Comparison of ENCODE assay signal across 14 cellular contexts in the genomic region with DNA sequence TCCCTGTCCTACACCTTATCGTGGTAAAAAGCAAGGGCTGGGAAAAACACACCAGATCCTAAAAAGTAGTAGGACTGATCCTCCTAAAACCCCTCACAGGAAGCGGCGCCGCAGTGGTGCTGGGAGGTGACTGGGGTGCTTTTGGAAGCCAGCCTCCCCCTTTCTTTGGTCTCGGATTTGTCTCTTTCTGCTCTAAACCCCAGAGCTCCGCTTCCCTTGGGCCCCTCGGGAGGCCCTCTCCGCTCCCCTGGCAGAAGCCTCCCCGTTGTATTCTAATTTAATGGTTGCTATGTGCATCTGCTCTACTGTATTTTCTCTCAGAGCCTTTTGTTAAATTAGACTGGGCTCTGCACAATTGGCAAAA.
DNase-seq lines count a peak whose midpoint lies in the region; ATAC-seq and TF ChIP-seq lines count a peak whose summit lies in the region.
"Had no signal": no experiment of that assay in that cellular context is flagged by ENCODE, and none has a peak within 500 bp of the region (broad histone marks: within the 10 kb centered on the region; RNA-seq: fewer than 3 reads in every experiment).

No MANE protein-coding gene starts in this region.

- H3K79me2 ChIP-seq in hepatocyte: no peaks in the 10 kb centered on the region

- H3K9me3 ChIP-seq in AG04450 (ENCODE audit: control insufficient read depth, insufficient read depth, low read length): no peaks in the 10 kb centered on the region
- no peaks in the 10 kb centered on the region for H3K9me3 ChIP-seq in NT2/D1 (ENCODE audit: insufficient read depth, low read length)
- no peaks in the 10 kb centered on the region for H3K9me3 ChIP-seq in hepatocyte (ENCODE audit: low read depth)
- H3K9me3 ChIP-seq in neuron (ENCODE audit: low read length): no peaks in the 10 kb centered on the region
- H3K9me3 ChIP-seq: adrenal gland had no signal

- H3K27ac Mint-ChIP-seq in T-cell: no peak overlapping the region
- H3K27ac Mint-ChIP-seq: activated CD8-positive, alpha-beta T cell treated with anti-CD3 and anti-CD28 coated beads for 36 hours; stimulated activated naive B cell treated with anti-CD40 and anti-IgM and Interleukin-4, amounts not matched to agents 10 μg/mL and 1 μg/mL and 100 μg/mL, for 72 hours had no signal

- CTCF ChIA-PET in AG04450 (lab: Charles Lee) (no interaction called here), T-cell (lab: Charles Lee) (no interaction called here)

- TF ChIP-seq CTCF in AG04450 (IDR thresholded peaks at IDR 0.05; ENCODE audit: low read depth, low read length) (no peak), hepatocyte (IDR thresholded peaks at IDR 0.05; ENCODE audit: poor library complexity) (no peak)

- peaks cover 18 to 42% of the 10 kb centered on the region in 2 donors for H3K27me3 Mint-ChIP-seq in T-cell

- 36% methylated on average over 9 of the region's 9 CpGs for WGBS in hepatocyte (ENCODE audit: low lambda C conversion rate, missing lambda C conversion rate)

- POLR2A ChIA-PET in AG04450 (lab: Yijun Ruan, JAX) (interaction anchor here (0.7 kb wide), 1 partner anchor 335 kb away, joined by 3 read pairs; no protein-coding TSS in a partner anchor), T-cell (lab: Charles Lee) (no interaction called here)

- H3K27ac ChIP-seq in AG04450 (ENCODE audit: low read depth, low read length) (no peak overlapping the region), hepatocyte (no peak overlapping the region)
- H3K27ac ChIP-seq: adrenal gland had no signal

- H3K4me1 ChIP-seq in NT2/D1 (ENCODE audit: insufficient read depth, insufficient read length) (no peaks in the 10 kb centered on the region), hepatocyte (ENCODE audit: insufficient read depth) (peaks cover 8% of the 10 kb centered on the region), neuron (ENCODE audit: insufficient read depth, low read length) (peaks cover 17% of the 10 kb centered on the region)
- H3K4me1 ChIP-seq: adrenal gland had no signal

- no peak overlapping the region for H3K9ac ChIP-seq in NT2/D1 (ENCODE audit: insufficient read length, low read depth)

- H3K4me3 Mint-ChIP-seq in T-cell: no peak overlapping the region
- H3K4me3 Mint-ChIP-seq: activated CD8-positive, alpha-beta T cell treated with anti-CD3 and anti-CD28 coated beads for 36 hours; stimulated activated naive B cell treated with anti-CD40 and anti-IgM and Interleukin-4, amounts not matched to agents 10 μg/mL and 1 μg/mL and 100 μg/mL, for 72 hours had no signal

- peak overlapping the region; percentile 88 for H3K4me2 ChIP-seq in hepatocyte

- H3K9me3 Mint-ChIP-seq in T-cell: peaks cover 0 to 5% (median 0%) of the 10 kb centered on the region in 3 donors
- H3K9me3 Mint-ChIP-seq: activated CD8-positive, alpha-beta T cell treated with anti-CD3 and anti-CD28 coated beads for 36 hours; CD8-positive, alpha-beta memory T cell had no signal

- peaks cover 0 to 3% (median 2%) of the 10 kb centered on the region in 3 donors for H3K4me1 Mint-ChIP-seq in T-cell
- H3K4me1 Mint-ChIP-seq: stimulated activated naive B cell treated with anti-CD40 and anti-IgM and Interleukin-4, amounts not matched to agents 10 μg/mL and 1 μg/mL and 100 μg/mL, for 72 hours had no signal

- DNase-seq in AG04450 (ENCODE audit: low read depth, low spot score) (no peak), NT2/D1 (ENCODE audit: low read depth, low spot score) (no peak), hepatocyte (ENCODE audit: low spot score) (no peak), T-cell (no peak)
- no peak for DNase-seq in activated T-cell treated with anti-CD3 and anti-CD28 coated beads, Interleukin-2, amount 50 U/mL, for 1 hour
- DNase-seq: activated CD8-positive, alpha-beta T cell treated with anti-CD3 and anti-CD28 coated beads for 36 hours; adrenal gland; CD8-positive, alpha-beta memory T cell; Karpas-422; kidney glomerular epithelial cell; stimulated activated naive B cell treated with anti-CD40 and anti-IgM and Interleukin-4, amounts not matched to agents 10 μg/mL and 1 μg/mL and 100 μg/mL, for 72 hours had no signal

- H3K36me3 ChIP-seq in NT2/D1 (ENCODE audit: insufficient read depth, insufficient read length, low read length): no peaks in the 10 kb centered on the region
- no peaks in the 10 kb centered on the region for H3K36me3 ChIP-seq in hepatocyte (replicated peaks; ENCODE audit: insufficient read depth, low read depth)
- H3K36me3 ChIP-seq in neuron (ENCODE audit: insufficient read depth, low read length): no peaks in the 10 kb centered on the region
- H3K36me3 ChIP-seq: adrenal gland had no signal

- H3K4me3 ChIP-seq in AG04450 (ENCODE audit: low read depth, low read length) (peak overlapping the region; percentile 62), NT2/D1 (ENCODE audit: insufficient read length, low read depth) (peak overlapping the region; percentile 57), hepatocyte (no peak overlapping the region), neuron (ENCODE audit: low read length) (peak overlapping the region; percentile 54)

- H4K20me1 ChIP-seq in hepatocyte (ENCODE audit: insufficient read depth, poor library complexity, severe bottlenecking): no peaks in the 10 kb centered on the region

- no peaks in the 10 kb centered on the region for H3K9me2 ChIP-seq in hepatocyte (replicated peaks; ENCODE audit: insufficient read depth)

- H3K36me3 Mint-ChIP-seq in T-cell: no peaks in the 10 kb centered on the region
- H3K36me3 Mint-ChIP-seq: CD8-positive, alpha-beta memory T cell; stimulated activated naive B cell treated with anti-CD40 and anti-IgM and Interleukin-4, amounts not matched to agents 10 μg/mL and 1 μg/mL and 100 μg/mL, for 72 hours had no signal

- no peak for ATAC-seq in GM18858 (IDR thresholded peaks at IDR 0.05; ENCODE audit: unreplicated experiment)
- no peak for ATAC-seq in T-cell (replicated peaks in 1 of 4)
- no peak for ATAC-seq in HG03139 (IDR thresholded peaks at IDR 0.05; ENCODE audit: unreplicated experiment)
- ATAC-seq: activated CD8-positive, alpha-beta T cell treated with anti-CD3 and anti-CD28 coated beads for 36 hours; stimulated activated naive B cell treated with anti-CD40 and anti-IgM and Interleukin-4, amounts not matched to agents 10 μg/mL and 1 μg/mL and 100 μg/mL, for 72 hours had no signal

- H3K27me3 ChIP-seq in AG04450 (ENCODE audit: control insufficient read depth, insufficient read depth, low read length) (peaks cover 12% of the 10 kb centered on the region), NT2/D1 (ENCODE audit: insufficient read depth, insufficient read length) (peaks cover 51% of the 10 kb centered on the region), hepatocyte (peaks cover 58% of the 10 kb centered on the region), neuron (ENCODE audit: insufficient read depth, low read length) (peaks cover 20% of the 10 kb centered on the region)

- H2AFZ ChIP-seq in hepatocyte (no peak overlapping the region), neuron (ENCODE audit: low read depth, low read length) (no peak overlapping the region)
